In genomic region chr2:20594048-20594750, GRCh38 we compare ENCODE assay signal across 11 cellular contexts. TPM values are rescaled to one million over a fixed set of nuclear protein-coding genes. Genes with fewer than 3 reads are reported as not detected.
A peak's percentile ranks its signal among the peaks of the same experiment; 100 is the strongest.
DNase-seq lines count a peak whose midpoint lies in the region; ATAC-seq, FAIRE-seq and TF ChIP-seq lines count a peak whose summit lies in the region.
"Had no signal": no experiment of that assay in that cellular context is flagged by ENCODE, and none has a peak within 500 bp of the region (broad histone marks: within the 10 kb centered on the region; RNA-seq: fewer than 3 reads in every experiment).

No MANE protein-coding gene starts in this region.

- H3K79me2 ChIP-seq in Karpas-422 (ENCODE audit: low read length) (no peaks in the 10 kb centered on the region), GM12878 (ENCODE audit: control insufficient read depth, insufficient read depth, low read length) (no peaks in the 10 kb centered on the region)

- TF ChIP-seq CTCF in GM12878 (IDR thresholded peaks at IDR 0.05 in 2 of 3, conservative IDR thresholded peaks at IDR 0.05 in 1 of 3; ENCODE audit: control insufficient read depth in 2 of 3, extremely low read depth in 1 of 3, insufficient read depth in 1 of 3, low read depth in 3 of 3, low read length in 3 of 3), result no peak
- TF ChIP-seq CTCF in left lung (IDR thresholded peaks at IDR 0.05), result no peak

- DNase-seq in Karpas-422 (no peak), GM12878 (ENCODE audit: low read depth, low spot score) (no peak), left lung (peak in 1 of 2 donors; percentile 19), G401 (ENCODE audit: low spot score) (no peak), GOT3 (lab: John Stamatoyannopoulos, UW) (no peak)
- DNase-seq in stimulated activated CD8-positive, alpha-beta memory T cell treated with anti-CD3 and anti-CD28 coated beads, Interleukin-4, amount 100 ng/mL, for 48 hours, result peak; percentile 10
- DNase-seq: CD8-positive, alpha-beta T cell; cerebellar nuclear complex; NCI-H2227 treated with DMSO at 0.1 percent for 48 hours had no signal

- H3K27ac ChIP-seq in Karpas-422 (ENCODE audit: low read length) (no peak overlapping the region), GM12878 (ENCODE audit: control insufficient read depth, insufficient read depth) (no peak overlapping the region), left lung (peak overlapping the region; percentile 57)

- BruUV-seq in GM12878 (replicated peaks; lab: Mats Ljungman, UMichigan), result no TSS peak

- no peak for FAIRE-seq in GM12878 (lab: Jason Lieb, UNC)

- no peak overlapping the region for H3K4me3 ChIP-seq in Karpas-422 (ENCODE audit: low read length)
- H3K4me3 ChIP-seq in GM12878, result no peak overlapping the region
- no peak overlapping the region for H3K4me3 ChIP-seq in left lung

- no peak for TF ChIP-seq EP300 in GM12878 (IDR thresholded peaks at IDR 0.05; ENCODE audit: borderline replicate concordance in 1 of 2, control insufficient read depth in 1 of 2, low read depth in 2 of 2, low read length in 2 of 2)

- intact Hi-C loops in GM12878 (cut with micrococcal nuclease; ENCODE audit: unreplicated experiment) (no loop called here), left lung (cut with DNase I) (no loop called here)

- H3K36me3 ChIP-seq in Karpas-422 (ENCODE audit: insufficient read depth, low read length) (no peaks in the 10 kb centered on the region), GM12878 (ENCODE audit: control insufficient read depth in 2 of 2, insufficient read depth in 2 of 2, low read length in 1 of 2) (no peaks in the 10 kb centered on the region), left lung (no peaks in the 10 kb centered on the region)

- H3K9ac ChIP-seq in Karpas-422 (ENCODE audit: low read length) (no peak overlapping the region), GM12878 (ENCODE audit: control insufficient read depth, insufficient read depth, low read length) (no peak overlapping the region)

- H3K4me2 ChIP-seq in Karpas-422 (ENCODE audit: low read depth, low read length, poor library complexity, severe bottlenecking) (peak overlapping the region; percentile 74), GM12878 (ENCODE audit: control insufficient read depth, insufficient read depth) (peak overlapping the region; percentile 94; the same call in 1 of the 2 replicates)

- CTCF ChIA-PET in GM12878 (lab: Yijun Ruan, JAX), result interaction anchor here (0.8 to 5.5 kb wide), 3 partner anchors 14 to 87 kb away, joined by 3 to 26 read pairs (median 3); no protein-coding TSS in a partner anchor

- peaks cover 49% of the 10 kb centered on the region for H3K4me1 ChIP-seq in Karpas-422 (ENCODE audit: low read length)
- H3K4me1 ChIP-seq in GM12878 (ENCODE audit: control insufficient read depth, insufficient read depth, low read length), result peaks cover 38% of the 10 kb centered on the region
- H3K4me1 ChIP-seq in left lung, result peaks cover 24 to 69% of the 10 kb centered on the region in 2 donors

- in situ Hi-C loops in GM12878 (cut with MboI) (no loop called here), G401 (cut with HindIII; ENCODE audit: low sequenced_read_pairs) (no loop called here)

- TF ChIP-seq POLR2A in GM12878 (IDR thresholded peaks at IDR 0.05; ENCODE audit: low read depth, low read length), result no peak

- no peak for TF ChIP-seq RAD21 in GM12878 (IDR thresholded peaks at IDR 0.05; ENCODE audit: insufficient read depth, low read depth, low read length)

- no peaks in the 10 kb centered on the region for H3K9me2 ChIP-seq in Karpas-422 (replicated peaks; ENCODE audit: insufficient read depth, low read length)

- H3K9me3 ChIP-seq in Karpas-422 (ENCODE audit: low read length), result no peaks in the 10 kb centered on the region
- no peaks in the 10 kb centered on the region; the same call in 2 of the 3 replicates for H3K9me3 ChIP-seq in GM12878 (replicated peaks; ENCODE audit: control insufficient read depth, insufficient read depth, low read length)
- no peaks in the 10 kb centered on the region for H3K9me3 ChIP-seq in left lung

- SMC1A ChIA-PET in GM12878 (lab: Charles Lee; ENCODE audit: uncharacterized antibody, unreplicated experiment), result interaction anchor here (2.1 to 3.7 kb wide), 3 partner anchors 14 to 147 kb away, joined by 15 to 37 read pairs (median 18); partner anchors contain the start of gene RHOB

- ATAC-seq in GM12878 (no peak), left lung (no peak), HG02852 (IDR thresholded peaks at IDR 0.05; ENCODE audit: unreplicated experiment) (no peak), GM18909 (IDR thresholded peaks at IDR 0.05; ENCODE audit: poor library complexity, unreplicated experiment) (no peak)
- ATAC-seq: CD8-positive, alpha-beta T cell had no signal

- H3K27me3 ChIP-seq in Karpas-422 (ENCODE audit: low read length), result no peaks in the 10 kb centered on the region
- no peaks in the 10 kb centered on the region for H3K27me3 ChIP-seq in GM12878 (replicated peaks in 1 of 2; ENCODE audit: control insufficient read depth in 2 of 2, insufficient read depth in 2 of 2, low read length in 1 of 2)
- H3K27me3 ChIP-seq in left lung, result no peaks in the 10 kb centered on the region

- H2AFZ ChIP-seq in Karpas-422 (ENCODE audit: low read length), result no peak overlapping the region
- H2AFZ ChIP-seq in GM12878 (ENCODE audit: control insufficient read depth, low read depth, low read length), result no peak overlapping the region

- RAD21 ChIA-PET in GM12878 (lab: Charles Lee; ENCODE audit: unreplicated experiment), result interaction anchor here (2.0 to 3.0 kb wide), 4 partner anchors 21 to 69 kb away, joined by 7 to 28 read pairs (median 12); no protein-coding TSS in a partner anchor

- H4K20me1 ChIP-seq in Karpas-422 (ENCODE audit: insufficient read depth, low read depth, low read length) (peaks cover 32% of the 10 kb centered on the region), GM12878 (ENCODE audit: control insufficient read depth, insufficient read depth) (no peaks in the 10 kb centered on the region)

- POLR2A ChIA-PET in GM12878 (lab: Charles Lee), result interaction anchor here (1.5 to 3.1 kb wide), 2 partner anchors 14 to 16 kb away, joined by 3 to 22 read pairs; no protein-coding TSS in a partner anchor

- WGBS in GM12878 (ENCODE audit: insufficient coverage, insufficient replicate concordance, low lambda C conversion rate, missing lambda C conversion rate), result 98% methylated on average over 6 of the region's 6 CpGs

TF ChIP-seq in GM12878, 131 proteins besides CTCF, POLR2A, EP300 and RAD21:
- no peak for TF ChIP-seq PML (IDR thresholded peaks at IDR 0.05; ENCODE audit: low read length)
- TF ChIP-seq RUNX3 (IDR thresholded peaks at IDR 0.05; ENCODE audit: low read length), result no peak
- TF ChIP-seq RELB (IDR thresholded peaks at IDR 0.05; ENCODE audit: low read depth), result no peak
- TF ChIP-seq RB1 (IDR thresholded peaks at IDR 0.05; ENCODE audit: borderline replicate concordance), result no peak
- no peak for TF ChIP-seq POU2F2 (IDR thresholded peaks at IDR 0.05; ENCODE audit: borderline replicate concordance, low read depth, low read length)
- TF ChIP-seq NFIC (IDR thresholded peaks at IDR 0.05; ENCODE audit: low read depth, low read length), result no peak
- TF ChIP-seq NBN (IDR thresholded peaks at IDR 0.05), result no peak
- TF ChIP-seq HDAC2 (IDR thresholded peaks at IDR 0.05), result no peak
- no peak for TF ChIP-seq ASH2L (IDR thresholded peaks at IDR 0.05; ENCODE audit: borderline replicate concordance, low read depth)
TF ChIP-seq in GM12878: peak in this region for 0.

RNA-seq across cellular contexts. Expression of gene HS1BP3, which starts 56.7 kb away (rescaled TPM):
- total RNA-seq in Karpas-422 (2014; rRNA removed; shearing (Covaris generic); ENCODE audit: low replicate concordance), result 10.6 and 12.8 TPM in 2 replicates
- total RNA-seq in GM12878 (2013; cell fraction: nucleolus; rRNA removed), result 22.1 and 26.1 TPM in 2 replicates
- total RNA-seq in GM12878 (2014; rRNA removed), result 5.0 TPM in 2 replicates
- total RNA-seq in GM12878 (2014; rRNA removed; fragmentation: Illumina TruSeq; extraction: Trizol), result 3.5 and 3.6 TPM in 2 replicates
- total RNA-seq in GM12878 (2021), result 4.8 and 5.3 TPM in 2 replicates
- polyA plus RNA-seq in GM12878 (2011; ENCODE audit: low read depth), result 1.8 TPM
- 3.5 and 6.2 TPM in 2 replicates for polyA plus RNA-seq in GM12878 (2011; rRNA removed)
- 7.0 and 7.7 TPM in 2 replicates for polyA plus RNA-seq in GM12878 (2011; cell fraction: cytosol; rRNA removed)
- 18.3 and 19.8 TPM in 2 replicates for polyA plus RNA-seq in GM12878 (2011; cell fraction: nucleus; rRNA removed)
- polyA plus RNA-seq in GM12878 (2012), result 6.2 and 7.2 TPM in 2 replicates
- 3.8 TPM in 2 replicates for polyA plus RNA-seq in GM12878 (2014; fragmentation: Illumina TruSeq; extraction: Trizol)
- under 1 TPM; 0.47 to 0.57 TPM for polyA plus RNA-seq in GM12878 (2014; fragmentation: Nextera tagmentation; extraction: Ambion mirVana)
- polyA plus RNA-seq in GM12878 (2014; rRNA removed), result 5.0 and 5.6 TPM in 2 replicates
- 1 to 10 TPM; 4.3 to 7.2 TPM for polyA plus RNA-seq in GM12878 (2016; fragmentation: Nextera tagmentation; extraction: Ambion mirVana)
- polyA minus RNA-seq in GM12878 (2011; rRNA and poly(A)+ RNA removed), result 4.7 and 10.1 TPM in 2 replicates
- 2.2 and 3.1 TPM in 2 replicates for polyA minus RNA-seq in GM12878 (2011; cell fraction: cytosol; rRNA and poly(A)+ RNA removed)
- 12.8 and 18.7 TPM in 2 replicates for polyA minus RNA-seq in GM12878 (2011; cell fraction: nucleus; rRNA and poly(A)+ RNA removed)
- 10 to 100 TPM; 36.1 to 39.7 TPM for total RNA-seq in left lung
- 47.6 and 53.7 TPM in 2 replicates for total RNA-seq in G401 (2014; rRNA removed; shearing (Covaris generic))

Comparison
In these comparisons a context has a peak if more than half of its experiments do, and no peak if none do; other contexts are left out.
1. H3K27ac ChIP-seq: peak in left lung (2 of 2); none in Karpas-422 (single experiment) and GM12878 (single experiment).